8 cellular contexts compared by ENCODE assay signal in the genomic region with DNA sequence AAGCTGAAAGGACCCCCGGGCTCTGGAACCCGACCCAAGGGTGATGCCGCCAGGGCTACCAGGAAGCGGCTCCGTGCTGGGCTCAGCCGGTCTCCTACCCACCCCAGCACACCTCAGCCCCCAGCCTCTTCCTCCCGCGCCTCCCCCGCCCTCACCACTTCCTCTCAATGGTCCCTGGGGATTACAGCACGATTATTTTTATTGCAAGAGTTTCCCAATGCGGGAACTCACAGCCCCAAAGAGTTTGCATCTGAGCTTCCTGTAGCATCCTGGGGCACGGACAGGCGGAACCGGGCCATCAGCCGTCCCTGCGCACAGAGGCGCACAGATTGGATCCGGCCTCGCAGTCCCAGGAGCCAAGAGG. TPM values are rescaled to one million over a fixed set of nuclear protein-coding genes. Genes with fewer than 3 reads are reported as not detected.
A peak's percentile ranks its signal among the peaks of the same experiment; 100 is the strongest.
DNase-seq lines count a peak whose midpoint lies in the region; ATAC-seq and TF ChIP-seq lines count a peak whose summit lies in the region.

No MANE protein-coding gene starts in this region.

- no peaks in the 10 kb centered on the region for H3K9me3 Mint-ChIP-seq in T-helper 2 cell treated with Interferon-gamma antibody and Interleukin-4, amounts not matched to agents 5 μg/mL and 100 μg/mL, for 36 hours

- no peaks in the 10 kb centered on the region for H3K9me2 ChIP-seq in hepatocyte (replicated peaks; ENCODE audit: insufficient read depth)

- peak overlapping the region; percentile 99 for H3K4me2 ChIP-seq in hepatocyte

- H3K4me3 ChIP-seq in hepatocyte (no peak overlapping the region), upper lobe of right lung (peak overlapping the region; percentile 42)

- H3K36me3 Mint-ChIP-seq in T-helper 2 cell treated with Interferon-gamma antibody and Interleukin-4, amounts not matched to agents 5 μg/mL and 100 μg/mL, for 36 hours (ENCODE audit: low read depth): no peaks in the 10 kb centered on the region

- H3K27ac Mint-ChIP-seq in T-helper 2 cell treated with Interferon-gamma antibody and Interleukin-4, amounts not matched to agents 5 μg/mL and 100 μg/mL, for 36 hours: peak overlapping the region; percentile 75

- H3K27me3 ChIP-seq in hepatocyte (peaks cover 54% of the 10 kb centered on the region), upper lobe of right lung (peaks cover 32% of the 10 kb centered on the region)

- no peak overlapping the region for H3K27ac ChIP-seq in hepatocyte
- H3K27ac ChIP-seq in upper lobe of right lung: no peak overlapping the region

- no peaks in the 10 kb centered on the region for H3K27me3 Mint-ChIP-seq in T-helper 2 cell treated with Interferon-gamma antibody and Interleukin-4, amounts not matched to agents 5 μg/mL and 100 μg/mL, for 36 hours (ENCODE audit: low read depth)

- no peaks in the 10 kb centered on the region for H4K20me1 ChIP-seq in hepatocyte (ENCODE audit: insufficient read depth, poor library complexity, severe bottlenecking)

- peaks cover 45% of the 10 kb centered on the region for H3K4me1 Mint-ChIP-seq in T-helper 2 cell treated with Interferon-gamma antibody and Interleukin-4, amounts not matched to agents 5 μg/mL and 100 μg/mL, for 36 hours (ENCODE audit: low read depth)

- H3K9me3 ChIP-seq in hepatocyte (ENCODE audit: low read depth): no peaks in the 10 kb centered on the region
- H3K9me3 ChIP-seq in upper lobe of right lung: no peaks in the 10 kb centered on the region

- H3K4me1 ChIP-seq in hepatocyte (ENCODE audit: insufficient read depth): peaks cover 24% of the 10 kb centered on the region
- H3K4me1 ChIP-seq in upper lobe of right lung: peaks cover 42% of the 10 kb centered on the region

- ATAC-seq in Right ventricle myocardium superior (ENCODE audit: poor library complexity) (peak; percentile 16), upper lobe of right lung (peak; percentile 32), GM18502 (IDR thresholded peaks at IDR 0.05; ENCODE audit: poor library complexity, unreplicated experiment) (no peak), GM21619 (IDR thresholded peaks at IDR 0.05; ENCODE audit: unreplicated experiment) (no peak)

- TF ChIP-seq CTCF in hepatocyte (IDR thresholded peaks at IDR 0.05; ENCODE audit: poor library complexity) (no peak), upper lobe of right lung (IDR thresholded peaks at IDR 0.05) (no peak)

- 4% methylated on average over 17 of the region's 19 CpGs for WGBS in hepatocyte (ENCODE audit: low lambda C conversion rate, missing lambda C conversion rate)

- DNase-seq in Right ventricle myocardium superior: no peak
- DNase-seq in cardiac septum (ENCODE audit: low spot score): no peak
- DNase-seq in T-helper 2 cell treated with Interferon-gamma antibody and Interleukin-4, amounts not matched to agents 5 μg/mL and 100 μg/mL, for 36 hours (ENCODE audit: low spot score): no peak
- no peak for DNase-seq in hepatocyte (ENCODE audit: low spot score)
- DNase-seq in upper lobe of right lung: peak; percentile 82
- DNase-seq in 8988T: no peak

- H3K36me3 ChIP-seq in hepatocyte (replicated peaks; ENCODE audit: insufficient read depth, low read depth) (no peaks in the 10 kb centered on the region), upper lobe of right lung (no peaks in the 10 kb centered on the region)

- no peak overlapping the region for H2AFZ ChIP-seq in hepatocyte

- peak overlapping the region; percentile 83 for H3K4me3 Mint-ChIP-seq in T-helper 2 cell treated with Interferon-gamma antibody and Interleukin-4, amounts not matched to agents 5 μg/mL and 100 μg/mL, for 36 hours

- no peaks in the 10 kb centered on the region for H3K79me2 ChIP-seq in hepatocyte

- intact Hi-C loops in Right ventricle myocardium superior (cut with DNase I): no loop called here
- intact Hi-C loops in cardiac septum (cut with DNase I): loop anchor here (10.0 kb wide), 1 partner anchor 116 kb away; a partner anchor contains a TSS
- intact Hi-C loops in upper lobe of right lung (cut with DNase I): loop anchor here (10.0 kb wide), 1 partner anchor 126 kb away; a partner anchor contains a TSS

RNA-seq across cellular contexts. Expression of a gene that starts 8.7 kb away (rescaled TPM):
- total RNA-seq in Right ventricle myocardium superior (77.4 TPM), cardiac septum (35.8 TPM), hepatocyte (11.5 and 16.3 TPM in 2 replicates), upper lobe of right lung (22.8 TPM)
- polyA plus RNA-seq in hepatocyte: 33.2 and 37.2 TPM in 2 replicates

RNA-seq across cellular contexts. Expression of a gene that starts 10.4 kb away (rescaled TPM):
- total RNA-seq in Right ventricle myocardium superior: 23.8 TPM
- total RNA-seq in cardiac septum: 11.5 TPM
- total RNA-seq in hepatocyte: 1.6 and 3.8 TPM in 2 replicates
- 3.8 and 4.2 TPM in 2 replicates for polyA plus RNA-seq in hepatocyte
- 370 TPM for total RNA-seq in upper lobe of right lung

RNA-seq across cellular contexts. Expression of a gene that starts 57.6 kb away (rescaled TPM):
- total RNA-seq in Right ventricle myocardium superior (133 TPM), cardiac septum (194 TPM), hepatocyte (344 and 348 TPM in 2 replicates), upper lobe of right lung (244 TPM)
- polyA plus RNA-seq in hepatocyte: 315 and 362 TPM in 2 replicates

Comparison
In these comparisons a context has a peak if more than half of its experiments do, and no peak if none do; other contexts are left out.
1. ATAC-seq: peak in Right ventricle myocardium superior (single experiment) and upper lobe of right lung (single experiment); none in GM18502 (single experiment) and GM21619 (single experiment).
2. RNA of a gene that starts 10.4 kb away (total RNA-seq): 370 TPM in upper lobe of right lung (single experiment); 23.8 TPM in Right ventricle myocardium superior (single experiment), 11.5 TPM in cardiac septum (single experiment) and 1.6 to 3.8 TPM in hepatocyte; every median in the first group is over 10 times any median in the second.